In genomic region chr12:3872800-3873636, GRCh38 we compare ENCODE assay signal across 8 cellular contexts. TPM values are rescaled to one million over a fixed set of nuclear protein-coding genes. Genes with fewer than 3 reads are reported as not detected.
DNase-seq lines count a peak whose midpoint lies in the region; TF ChIP-seq lines count a peak whose summit lies in the region.

Gene PARP11 (minus strand): TSS chr12:3873399. CDS start chr12:3873229, 170 bp downstream.

- H3K4me1 ChIP-seq in ES-I3 (ENCODE audit: insufficient read depth, low read length) (peaks cover 7% of the 10 kb centered on the region), HAP-1 (peaks cover 18% of the 10 kb centered on the region), MM.1S (ENCODE audit: low read length) (peaks cover 7% of the 10 kb centered on the region), neural progenitor cell (peaks cover 11% of the 10 kb centered on the region)

- peaks cover 2% of the 10 kb centered on the region for H3K9me3 Mint-ChIP-seq in neural progenitor cell

- H3K27ac ChIP-seq in MM.1S (ENCODE audit: low read length): peak within 1 kb of the TSS; percentile 45; the same call in 1 of the 2 replicates
- peak within 1 kb of the TSS; percentile 80 for H3K27ac ChIP-seq in neural progenitor cell

- TF ChIP-seq CTCF in MM.1S (IDR thresholded peaks at IDR 0.05; ENCODE audit: low read length): no peak
- TF ChIP-seq CTCF in fibroblast of villous mesenchyme (IDR thresholded peaks at IDR 0.05; ENCODE audit: insufficient read depth, low read depth, low read length): no peak
- no peak for TF ChIP-seq CTCF in neural progenitor cell (IDR thresholded peaks at IDR 0.05)

- H3K79me2 ChIP-seq in MM.1S (ENCODE audit: low read length) (0 out of 2 replicates have a peak, but pooled peaks cover 13% of the 10 kb centered on the region), neural progenitor cell (ENCODE audit: low read depth) (peaks cover 45% of the 10 kb centered on the region)

- peak within 1 kb of the TSS; percentile 81 for H2AFZ ChIP-seq in MM.1S (ENCODE audit: low read length)
- peak within 1 kb of the TSS; percentile 85 for H2AFZ ChIP-seq in neural progenitor cell (replicated peaks)

- peak; percentile 92 to 98 for DNase-seq in HAP-1 (ENCODE audit: low spot score in 2 of 2)
- DNase-seq in MM.1S: peak; percentile 98
- DNase-seq in SIG-M5 treated with dmso at 0.1 percent for 504 hours (lab: John Stamatoyannopoulos, UW; ENCODE audit: unreplicated experiment): peak; percentile 98
- peak; percentile 98 for DNase-seq in activated gamma-delta T cell treated with Interleukin-2 at 50 U/mL for 16 hours
- DNase-seq in fibroblast of villous mesenchyme (ENCODE audit: low read depth): peak; percentile 96
- DNase-seq in neural progenitor cell (ENCODE audit: low spot score): peak; percentile 98
- peak; percentile 93 for DNase-seq in stromal cell of bone marrow (ENCODE audit: low read depth)

- H3K27me3 ChIP-seq in HAP-1 (ENCODE audit: low read depth): no peaks in the 10 kb centered on the region
- H3K27me3 ChIP-seq in MM.1S (replicated peaks; ENCODE audit: insufficient read depth, low read length): peaks cover 5% of the 10 kb centered on the region; the same call in 1 of the 2 replicates
- H3K27me3 ChIP-seq in neural progenitor cell: no peaks in the 10 kb centered on the region

- H4K20me1 ChIP-seq in MM.1S (ENCODE audit: insufficient read depth, low read length): no peaks in the 10 kb centered on the region
- no peaks in the 10 kb centered on the region for H4K20me1 ChIP-seq in neural progenitor cell (ENCODE audit: low read depth)

- H3K4me3 ChIP-seq in HAP-1: peak within 1 kb of the TSS; percentile 54
- peak within 1 kb of the TSS; percentile 71 for H3K4me3 ChIP-seq in MM.1S (ENCODE audit: low read length)
- peak within 1 kb of the TSS; percentile 63 for H3K4me3 ChIP-seq in fibroblast of villous mesenchyme (ENCODE audit: low read depth, low read length)
- peak within 1 kb of the TSS; percentile 75 for H3K4me3 ChIP-seq in neural progenitor cell

- peak within 1 kb of the TSS; percentile 69 for H3K27ac Mint-ChIP-seq in neural progenitor cell

- H3K36me3 ChIP-seq in ES-I3 (ENCODE audit: insufficient read depth, low read length): no peaks in the 10 kb centered on the region
- no peaks in the 10 kb centered on the region; the same call in 1 of the 2 replicates for H3K36me3 ChIP-seq in HAP-1 (replicated peaks)
- no peaks in the 10 kb centered on the region for H3K36me3 ChIP-seq in MM.1S (replicated peaks; ENCODE audit: insufficient read depth, low read length)
- no peaks in the 10 kb centered on the region for H3K36me3 ChIP-seq in neural progenitor cell

- H3K9me2 ChIP-seq in MM.1S (replicated peaks; ENCODE audit: insufficient read depth, low read length): no peaks in the 10 kb centered on the region

- no peaks in the 10 kb centered on the region for H3K27me3 Mint-ChIP-seq in neural progenitor cell (ENCODE audit: insufficient read depth, low read depth)

- H3K4me1 Mint-ChIP-seq in neural progenitor cell: peaks cover 21% of the 10 kb centered on the region

- peak within 1 kb of the TSS; percentile 97 for H3K9ac ChIP-seq in ES-I3 (ENCODE audit: low read depth, low read length)
- peak within 1 kb of the TSS; percentile 59 for H3K9ac ChIP-seq in MM.1S (ENCODE audit: low read length)
- H3K9ac ChIP-seq in neural progenitor cell: peak within 1 kb of the TSS; percentile 57

- H3K9me3 ChIP-seq in ES-I3 (ENCODE audit: control insufficient read depth, insufficient read depth, low read length) (no peaks in the 10 kb centered on the region), HAP-1 (no peaks in the 10 kb centered on the region), MM.1S (replicated peaks; ENCODE audit: insufficient read depth, low read length) (no peaks in the 10 kb centered on the region), neural progenitor cell (ENCODE audit: low read depth) (no peaks in the 10 kb centered on the region)

- no peaks in the 10 kb centered on the region for H3F3A ChIP-seq in MM.1S (ENCODE audit: insufficient read depth, low read length)
- H3F3A ChIP-seq in neural progenitor cell (ENCODE audit: low read depth): no peaks in the 10 kb centered on the region

- peaks cover 4% of the 10 kb centered on the region for H3K36me3 Mint-ChIP-seq in neural progenitor cell

- in situ Hi-C loops in HAP-1 (cut with MboI; ENCODE audit: low sequenced_read_pairs): no loop called here

- H3K4me2 ChIP-seq in MM.1S (ENCODE audit: low read depth, low read length) (peak within 1 kb of the TSS; percentile 86), neural progenitor cell (peak within 1 kb of the TSS; percentile 82)

- H3K4me3 Mint-ChIP-seq in neural progenitor cell: peak within 1 kb of the TSS; percentile 93

RNA-seq across cellular contexts. Expression of gene PARP11, which starts in this region (rescaled TPM):
- 6.1 and 6.5 TPM in 2 replicates for total RNA-seq in fibroblast of villous mesenchyme
- total RNA-seq in neural progenitor cell (ENCODE audit: low replicate concordance): 11.1 and 12.2 TPM in 2 replicates

Comparison
In these comparisons a context has a peak if more than half of its experiments do, and no peak if none do; other contexts are left out.
1. Peak in every context shown above with its lines: DNase-seq, H3K4me3 ChIP-seq and H3K27ac ChIP-seq.